ENCODE assay signal across 6 cellular contexts in the genomic region with DNA sequence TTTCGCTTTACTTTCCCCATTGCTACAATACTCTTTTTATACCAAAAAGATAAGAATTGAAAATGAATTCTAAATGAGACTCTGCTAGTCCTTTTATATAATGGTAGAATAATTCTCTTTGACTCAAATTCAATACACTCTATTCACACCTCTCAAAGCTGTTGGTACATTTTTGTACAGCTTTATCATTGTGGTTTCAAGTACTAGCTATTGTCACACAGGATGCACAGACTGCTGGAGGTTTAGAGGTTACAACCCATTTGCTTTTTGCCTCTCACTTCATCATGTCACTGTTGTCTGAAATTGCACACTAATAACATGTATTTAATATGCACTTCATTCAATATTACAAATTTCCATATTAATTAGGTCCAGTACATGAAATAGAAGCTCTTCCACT.
"Had no signal": no experiment of that assay in that cellular context is flagged by ENCODE, and none has a peak within 500 bp of the region (broad histone marks: within the 10 kb centered on the region; RNA-seq: fewer than 3 reads in every experiment).

No MANE protein-coding gene starts in this region.

- H3K27ac Mint-ChIP-seq: HFFc6 had no signal

- DNase-seq: GM23248, GOT3, H7, HFFc6, IMR-90 had no signal

- ATAC-seq: HCT116 had no signal

- H3K4me3 Mint-ChIP-seq: HFFc6 had no signal
